29 cellular contexts compared by ENCODE assay signal in genomic region chr5:8598996-8599395, GRCh38.
"Had no signal": no experiment of that assay in that cellular context is flagged by ENCODE, and none has a peak within 500 bp of the region (broad histone marks: within the 10 kb centered on the region; RNA-seq: fewer than 3 reads in every experiment).

No MANE protein-coding gene starts in this region.

- H3K4me2 ChIP-seq: KMS-11, PC-9 had no signal

- H3K27me3 ChIP-seq: adrenal gland, body of pancreas, breast epithelium had no signal

- H3K4me1 ChIP-seq: adrenal gland, body of pancreas, breast epithelium had no signal

- H3K9me3 ChIP-seq: adrenal gland, body of pancreas, breast epithelium had no signal

- H2AFZ ChIP-seq: PC-9 had no signal

- H3K4me3 ChIP-seq: adrenal gland, body of pancreas, breast epithelium, PC-9 had no signal

- H3K36me3 ChIP-seq: adrenal gland, breast epithelium had no signal

- DNase-seq: activated B cell treated with CpG ODN at 0.5 μM for 24 hours; activated CD4-positive, alpha-beta memory T cell treated with anti-CD3 and anti-CD28 coated beads for 36 hours; activated CD4-positive, alpha-beta T cell treated with anti-CD3 and anti-CD28 coated beads for 4 hours; activated CD4-positive, alpha-beta T cell treated with anti-CD3 and anti-CD28 coated beads, Interleukin-2, amount 50 U/mL, for 1 hour; activated CD4-positive, CD25-positive, alpha-beta regulatory T cell treated with anti-CD3 and anti-CD28 coated beads, Interleukin-2, amount 50 U/mL, for 72 hours; activated CD8-positive, alpha-beta memory T cell treated with anti-CD3 and anti-CD28 coated beads, Interleukin-2, amount 50 U/mL, for 4 hours; activated gamma-delta T cell treated with Interleukin-2 at 50 U/mL for 16 hours; activated naive CD4-positive, alpha-beta T cell treated with anti-CD3 and anti-CD28 coated beads for 36 hours; activated T-cell treated with anti-CD3 and anti-CD28 coated beads for 4 hours; activated T-cell treated with anti-CD3 and anti-CD28 coated beads, Interleukin-2, amount 50 U/mL, for 4 hours; adrenal gland; body of pancreas; NCI-H1092 treated with DMSO at 0.1 percent for 48 hours; NCI-H1417; NCI-H2029; NCI-H345; NCI-H524 treated with DMSO at 0.1 percent for 48 hours; PC-9; SIG-M5; SW 1271; T-helper 1 cell; T-helper 2 cell; T-helper 9 cell had no signal

- H3K27ac ChIP-seq: adrenal gland, body of pancreas, breast epithelium, KMS-11, PC-9, RWPE1, VCaP had no signal

- H3K9ac ChIP-seq: KMS-11 had no signal

- ATAC-seq: activated naive CD4-positive, alpha-beta T cell treated with anti-CD3 and anti-CD28 coated beads, Interleukin-2, amount 50 U/mL, for 72 hours; activated T-cell treated with anti-CD3 and anti-CD28 coated beads, Interleukin-2, amount 50 U/mL, for 4 hours; body of pancreas; Right ventricle myocardium inferior had no signal
